Comparison of ENCODE assay signal across 1 cellular context in the genomic region with DNA sequence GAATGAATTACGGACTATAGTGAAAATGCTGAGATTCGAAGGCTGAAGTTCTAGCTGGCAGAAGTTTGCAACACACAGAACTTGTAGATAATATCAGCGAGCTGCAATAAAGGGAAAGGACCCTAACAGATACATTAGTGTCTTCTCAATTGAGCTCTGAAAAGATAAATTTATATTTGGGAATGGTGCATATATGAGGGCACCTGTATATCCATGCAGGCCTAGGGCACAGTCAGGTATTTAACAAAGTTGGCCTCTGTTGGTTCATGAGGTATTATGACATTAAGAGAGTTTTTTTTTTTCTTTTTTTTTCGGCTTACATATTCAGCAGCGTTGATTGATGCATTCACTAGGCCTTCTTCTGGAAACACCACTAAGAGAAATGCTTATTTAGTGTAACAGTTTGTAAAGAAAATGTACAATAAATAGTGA.
TF ChIP-seq lines count a peak whose summit lies in the region.

No MANE protein-coding gene starts in this region.

TF ChIP-seq in K562, 482 proteins besides CTCF, POLR2A, EP300 and RAD21 (continued from another document and continues in another):
- TF ChIP-seq, protein P1, sequence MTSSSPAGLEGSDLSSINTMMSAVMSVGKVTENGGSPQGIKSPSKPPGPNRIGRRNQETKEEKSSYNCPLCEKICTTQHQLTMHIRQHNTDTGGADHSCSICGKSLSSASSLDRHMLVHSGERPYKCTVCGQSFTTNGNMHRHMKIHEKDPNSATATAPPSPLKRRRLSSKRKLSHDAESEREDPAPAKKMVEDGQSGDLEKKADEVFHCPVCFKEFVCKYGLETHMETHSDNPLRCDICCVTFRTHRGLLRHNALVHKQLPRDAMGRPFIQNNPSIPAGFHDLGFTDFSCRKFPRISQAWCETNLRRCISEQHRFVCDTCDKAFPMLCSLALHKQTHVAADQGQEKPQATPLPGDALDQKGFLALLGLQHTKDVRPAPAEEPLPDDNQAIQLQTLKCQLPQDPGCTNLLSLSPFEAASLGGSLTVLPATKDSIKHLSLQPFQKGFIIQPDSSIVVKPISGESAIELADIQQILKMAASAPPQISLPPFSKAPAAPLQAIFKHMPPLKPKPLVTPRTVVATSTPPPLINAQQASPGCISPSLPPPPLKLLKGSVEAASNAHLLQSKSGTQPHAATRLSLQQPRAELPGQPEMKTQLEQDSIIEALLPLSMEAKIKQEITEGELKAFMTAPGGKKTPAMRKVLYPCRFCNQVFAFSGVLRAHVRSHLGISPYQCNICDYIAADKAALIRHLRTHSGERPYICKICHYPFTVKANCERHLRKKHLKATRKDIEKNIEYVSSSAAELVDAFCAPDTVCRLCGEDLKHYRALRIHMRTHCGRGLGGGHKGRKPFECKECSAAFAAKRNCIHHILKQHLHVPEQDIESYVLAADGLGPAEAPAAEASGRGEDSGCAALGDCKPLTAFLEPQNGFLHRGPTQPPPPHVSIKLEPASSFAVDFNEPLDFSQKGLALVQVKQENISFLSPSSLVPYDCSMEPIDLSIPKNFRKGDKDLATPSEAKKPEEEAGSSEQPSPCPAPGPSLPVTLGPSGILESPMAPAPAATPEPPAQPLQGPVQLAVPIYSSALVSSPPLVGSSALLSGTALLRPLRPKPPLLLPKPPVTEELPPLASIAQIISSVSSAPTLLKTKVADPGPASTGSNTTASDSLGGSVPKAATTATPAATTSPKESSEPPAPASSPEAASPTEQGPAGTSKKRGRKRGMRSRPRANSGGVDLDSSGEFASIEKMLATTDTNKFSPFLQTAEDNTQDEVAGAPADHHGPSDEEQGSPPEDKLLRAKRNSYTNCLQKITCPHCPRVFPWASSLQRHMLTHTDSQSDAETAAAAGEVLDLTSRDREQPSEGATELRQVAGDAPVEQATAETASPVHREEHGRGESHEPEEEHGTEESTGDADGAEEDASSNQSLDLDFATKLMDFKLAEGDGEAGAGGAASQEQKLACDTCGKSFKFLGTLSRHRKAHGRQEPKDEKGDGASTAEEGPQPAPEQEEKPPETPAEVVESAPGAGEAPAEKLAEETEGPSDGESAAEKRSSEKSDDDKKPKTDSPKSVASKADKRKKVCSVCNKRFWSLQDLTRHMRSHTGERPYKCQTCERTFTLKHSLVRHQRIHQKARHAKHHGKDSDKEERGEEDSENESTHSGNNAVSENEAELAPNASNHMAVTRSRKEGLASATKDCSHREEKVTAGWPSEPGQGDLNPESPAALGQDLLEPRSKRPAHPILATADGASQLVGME (CRISPR knock-in tag; IDR thresholded peaks at IDR 0.05) = no peak
- no peak for TF ChIP-seq SIRT6 (IDR thresholded peaks at IDR 0.05; ENCODE audit: low read depth, low read length)
- TF ChIP-seq ZNF197 (CRISPR knock-in tag; IDR thresholded peaks at IDR 0.05; ENCODE audit: low read depth) = no peak
- no peak for TF ChIP-seq TCF7 (IDR thresholded peaks at IDR 0.05; ENCODE audit: borderline replicate concordance)
- TF ChIP-seq MYNN (IDR thresholded peaks at IDR 0.05) = no peak
- TF ChIP-seq MYNN (CRISPR knock-in tag; IDR thresholded peaks at IDR 0.05) = no peak
- no peak for TF ChIP-seq CEBPG (CRISPR knock-in tag; IDR thresholded peaks at IDR 0.05)
- 0 out of 4 replicates have a peak, but pooled peaks have one; percentile 19 to 48 for TF ChIP-seq CEBPG (tag; conservative IDR thresholded peaks at IDR 0.05 in 1 of 2, IDR thresholded peaks at IDR 0.05 in 1 of 2)
- TF ChIP-seq RBM14 (IDR thresholded peaks at IDR 0.05; ENCODE audit: borderline replicate concordance, insufficient read depth, low read depth, low read length) = no peak
- TF ChIP-seq DNMT1 (IDR thresholded peaks at IDR 0.05) = no peak
- TF ChIP-seq TAF7 (tag; IDR thresholded peaks at IDR 0.05) = no peak
- TF ChIP-seq SIN3B (IDR thresholded peaks at IDR 0.05; ENCODE audit: low read depth) = no peak
- TF ChIP-seq SMARCA4 (IDR thresholded peaks at IDR 0.05) = peak; percentile 26; the same call in 1 of the 2 replicates
- no peak for TF ChIP-seq ZNF707 (CRISPR knock-in tag; conservative IDR thresholded peaks at IDR 0.05)
- no peak for TF ChIP-seq KHSRP (IDR thresholded peaks at IDR 0.05)
- no peak for TF ChIP-seq RBM17 (IDR thresholded peaks at IDR 0.05; ENCODE audit: borderline replicate concordance, low read depth, low read length)
- TF ChIP-seq, protein P2, sequence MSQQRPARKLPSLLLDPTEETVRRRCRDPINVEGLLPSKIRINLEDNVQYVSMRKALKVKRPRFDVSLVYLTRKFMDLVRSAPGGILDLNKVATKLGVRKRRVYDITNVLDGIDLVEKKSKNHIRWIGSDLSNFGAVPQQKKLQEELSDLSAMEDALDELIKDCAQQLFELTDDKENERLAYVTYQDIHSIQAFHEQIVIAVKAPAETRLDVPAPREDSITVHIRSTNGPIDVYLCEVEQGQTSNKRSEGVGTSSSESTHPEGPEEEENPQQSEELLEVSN (IDR thresholded peaks at IDR 0.05; ENCODE audit: borderline replicate concordance in 1 of 2, extremely low read depth in 1 of 2, insufficient read depth in 1 of 2, insufficient read length in 1 of 2, low read depth in 1 of 2, low read length in 1 of 2, poor library complexity in 1 of 2, severe bottlenecking in 1 of 2) = no peak
- peak; percentile 39 for TF ChIP-seq MEIS2 (IDR thresholded peaks at IDR 0.05; ENCODE audit: partially characterized antibody)
- TF ChIP-seq ARID2 (IDR thresholded peaks at IDR 0.05) = no peak
- no peak for TF ChIP-seq TCF7L2 (IDR thresholded peaks at IDR 0.05; ENCODE audit: low read depth, low read length)
- no peak for TF ChIP-seq MCM3 (IDR thresholded peaks at IDR 0.05)
- 0 out of 2 replicates have a peak, but pooled peaks have one; percentile 32 for TF ChIP-seq NFATC3 (IDR thresholded peaks at IDR 0.05)
- TF ChIP-seq ZNF212 (CRISPR knock-in tag; IDR thresholded peaks at IDR 0.05) = no peak
- TF ChIP-seq, protein P3, sequence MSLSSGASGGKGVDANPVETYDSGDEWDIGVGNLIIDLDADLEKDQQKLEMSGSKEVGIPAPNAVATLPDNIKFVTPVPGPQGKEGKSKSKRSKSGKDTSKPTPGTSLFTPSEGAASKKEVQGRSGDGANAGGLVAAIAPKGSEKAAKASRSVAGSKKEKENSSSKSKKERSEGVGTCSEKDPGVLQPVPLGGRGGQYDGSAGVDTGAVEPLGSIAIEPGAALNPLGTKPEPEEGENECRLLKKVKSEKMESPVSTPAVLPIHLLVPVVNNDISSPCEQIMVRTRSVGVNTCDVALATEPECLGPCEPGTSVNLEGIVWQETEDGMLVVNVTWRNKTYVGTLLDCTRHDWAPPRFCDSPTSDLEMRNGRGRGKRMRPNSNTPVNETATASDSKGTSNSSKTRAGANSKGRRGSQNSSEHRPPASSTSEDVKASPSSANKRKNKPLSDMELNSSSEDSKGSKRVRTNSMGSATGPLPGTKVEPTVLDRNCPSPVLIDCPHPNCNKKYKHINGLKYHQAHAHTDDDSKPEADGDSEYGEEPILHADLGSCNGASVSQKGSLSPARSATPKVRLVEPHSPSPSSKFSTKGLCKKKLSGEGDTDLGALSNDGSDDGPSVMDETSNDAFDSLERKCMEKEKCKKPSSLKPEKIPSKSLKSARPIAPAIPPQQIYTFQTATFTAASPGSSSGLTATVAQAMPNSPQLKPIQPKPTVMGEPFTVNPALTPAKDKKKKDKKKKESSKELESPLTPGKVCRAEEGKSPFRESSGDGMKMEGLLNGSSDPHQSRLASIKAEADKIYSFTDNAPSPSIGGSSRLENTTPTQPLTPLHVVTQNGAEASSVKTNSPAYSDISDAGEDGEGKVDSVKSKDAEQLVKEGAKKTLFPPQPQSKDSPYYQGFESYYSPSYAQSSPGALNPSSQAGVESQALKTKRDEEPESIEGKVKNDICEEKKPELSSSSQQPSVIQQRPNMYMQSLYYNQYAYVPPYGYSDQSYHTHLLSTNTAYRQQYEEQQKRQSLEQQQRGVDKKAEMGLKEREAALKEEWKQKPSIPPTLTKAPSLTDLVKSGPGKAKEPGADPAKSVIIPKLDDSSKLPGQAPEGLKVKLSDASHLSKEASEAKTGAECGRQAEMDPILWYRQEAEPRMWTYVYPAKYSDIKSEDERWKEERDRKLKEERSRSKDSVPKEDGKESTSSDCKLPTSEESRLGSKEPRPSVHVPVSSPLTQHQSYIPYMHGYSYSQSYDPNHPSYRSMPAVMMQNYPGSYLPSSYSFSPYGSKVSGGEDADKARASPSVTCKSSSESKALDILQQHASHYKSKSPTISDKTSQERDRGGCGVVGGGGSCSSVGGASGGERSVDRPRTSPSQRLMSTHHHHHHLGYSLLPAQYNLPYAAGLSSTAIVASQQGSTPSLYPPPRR (CRISPR knock-in tag; IDR thresholded peaks at IDR 0.05; ENCODE audit: borderline replicate concordance) = no peak
- TF ChIP-seq RBM39 (optimal IDR thresholded peaks at IDR 0.05; ENCODE audit: low read depth, low read length) = no peak
- peak; percentile 49 for TF ChIP-seq CEBPB (tag; IDR thresholded peaks at IDR 0.05)
- TF ChIP-seq JUND (IDR thresholded peaks at IDR 0.05; ENCODE audit: borderline replicate concordance, low read depth, low read length) = no peak
- no peak for TF ChIP-seq JUND (tag; IDR thresholded peaks at IDR 0.05; ENCODE audit: borderline replicate concordance, low read depth, low read length)
- TF ChIP-seq ZNF41 (CRISPR knock-in tag; conservative IDR thresholded peaks at IDR 0.05) = no peak
- no peak for TF ChIP-seq NCOA1 (IDR thresholded peaks at IDR 0.05; ENCODE audit: low read depth)
- TF ChIP-seq, protein P4, sequence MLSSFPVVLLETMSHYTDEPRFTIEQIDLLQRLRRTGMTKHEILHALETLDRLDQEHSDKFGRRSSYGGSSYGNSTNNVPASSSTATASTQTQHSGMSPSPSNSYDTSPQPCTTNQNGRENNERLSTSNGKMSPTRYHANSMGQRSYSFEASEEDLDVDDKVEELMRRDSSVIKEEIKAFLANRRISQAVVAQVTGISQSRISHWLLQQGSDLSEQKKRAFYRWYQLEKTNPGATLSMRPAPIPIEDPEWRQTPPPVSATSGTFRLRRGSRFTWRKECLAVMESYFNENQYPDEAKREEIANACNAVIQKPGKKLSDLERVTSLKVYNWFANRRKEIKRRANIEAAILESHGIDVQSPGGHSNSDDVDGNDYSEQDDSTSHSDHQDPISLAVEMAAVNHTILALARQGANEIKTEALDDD (IDR thresholded peaks at IDR 0.05) = no peak
- TF ChIP-seq, protein P5, sequence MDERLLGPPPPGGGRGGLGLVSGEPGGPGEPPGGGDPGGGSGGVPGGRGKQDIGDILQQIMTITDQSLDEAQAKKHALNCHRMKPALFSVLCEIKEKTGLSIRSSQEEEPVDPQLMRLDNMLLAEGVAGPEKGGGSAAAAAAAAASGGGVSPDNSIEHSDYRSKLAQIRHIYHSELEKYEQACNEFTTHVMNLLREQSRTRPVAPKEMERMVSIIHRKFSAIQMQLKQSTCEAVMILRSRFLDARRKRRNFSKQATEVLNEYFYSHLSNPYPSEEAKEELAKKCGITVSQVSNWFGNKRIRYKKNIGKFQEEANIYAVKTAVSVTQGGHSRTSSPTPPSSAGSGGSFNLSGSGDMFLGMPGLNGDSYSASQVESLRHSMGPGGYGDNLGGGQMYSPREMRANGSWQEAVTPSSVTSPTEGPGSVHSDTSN (CRISPR knock-in tag; IDR thresholded peaks at IDR 0.05; ENCODE audit: low read depth) = no peak
- TF ChIP-seq, protein P5 (tag; conservative IDR thresholded peaks at IDR 0.05; ENCODE audit: low read depth) = peak; percentile 50
- no peak for TF ChIP-seq SMARCC2 (IDR thresholded peaks at IDR 0.05; ENCODE audit: low read depth)
- 0 out of 4 replicates have a peak, but pooled peaks of 1 of the 2 experiments have one; percentile 10 for TF ChIP-seq HDAC1 (IDR thresholded peaks at IDR 0.05)
- TF ChIP-seq PTBP1 (IDR thresholded peaks at IDR 0.05; ENCODE audit: low read depth, low read length) = no peak
- TF ChIP-seq KLF10 (CRISPR knock-in tag; IDR thresholded peaks at IDR 0.05) = no peak
- TF ChIP-seq ZNF24 (IDR thresholded peaks at IDR 0.05) = no peak
- TF ChIP-seq, protein P6, sequence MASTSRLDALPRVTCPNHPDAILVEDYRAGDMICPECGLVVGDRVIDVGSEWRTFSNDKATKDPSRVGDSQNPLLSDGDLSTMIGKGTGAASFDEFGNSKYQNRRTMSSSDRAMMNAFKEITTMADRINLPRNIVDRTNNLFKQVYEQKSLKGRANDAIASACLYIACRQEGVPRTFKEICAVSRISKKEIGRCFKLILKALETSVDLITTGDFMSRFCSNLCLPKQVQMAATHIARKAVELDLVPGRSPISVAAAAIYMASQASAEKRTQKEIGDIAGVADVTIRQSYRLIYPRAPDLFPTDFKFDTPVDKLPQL (IDR thresholded peaks at IDR 0.05; ENCODE audit: extremely low read depth, insufficient read length) = no peak
- peak; percentile 44; the same call in 1 of the 2 replicates for TF ChIP-seq PHF21A (IDR thresholded peaks at IDR 0.05; ENCODE audit: borderline replicate concordance, low read depth)
- no peak for TF ChIP-seq NR2F6 (CRISPR knock-in tag; IDR thresholded peaks at IDR 0.05)
- TF ChIP-seq, protein P7, sequence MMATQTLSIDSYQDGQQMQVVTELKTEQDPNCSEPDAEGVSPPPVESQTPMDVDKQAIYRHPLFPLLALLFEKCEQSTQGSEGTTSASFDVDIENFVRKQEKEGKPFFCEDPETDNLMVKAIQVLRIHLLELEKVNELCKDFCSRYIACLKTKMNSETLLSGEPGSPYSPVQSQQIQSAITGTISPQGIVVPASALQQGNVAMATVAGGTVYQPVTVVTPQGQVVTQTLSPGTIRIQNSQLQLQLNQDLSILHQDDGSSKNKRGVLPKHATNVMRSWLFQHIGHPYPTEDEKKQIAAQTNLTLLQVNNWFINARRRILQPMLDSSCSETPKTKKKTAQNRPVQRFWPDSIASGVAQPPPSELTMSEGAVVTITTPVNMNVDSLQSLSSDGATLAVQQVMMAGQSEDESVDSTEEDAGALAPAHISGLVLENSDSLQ (IDR thresholded peaks at IDR 0.05) = peak; percentile 43; the same call in 1 of the 2 replicates
- TF ChIP-seq NCOR1 (IDR thresholded peaks at IDR 0.05) = no peak
- no peak for TF ChIP-seq ZNF644 (tag; IDR thresholded peaks at IDR 0.05; ENCODE audit: low read depth)
- TF ChIP-seq MED1 (CRISPR knock-in tag; IDR thresholded peaks at IDR 0.05; ENCODE audit: borderline replicate concordance) = no peak
- peak; percentile 58; the same call in 1 of the 2 replicates for TF ChIP-seq ZNF384 (IDR thresholded peaks at IDR 0.05; ENCODE audit: low read depth, low read length)
- TF ChIP-seq, protein P8, sequence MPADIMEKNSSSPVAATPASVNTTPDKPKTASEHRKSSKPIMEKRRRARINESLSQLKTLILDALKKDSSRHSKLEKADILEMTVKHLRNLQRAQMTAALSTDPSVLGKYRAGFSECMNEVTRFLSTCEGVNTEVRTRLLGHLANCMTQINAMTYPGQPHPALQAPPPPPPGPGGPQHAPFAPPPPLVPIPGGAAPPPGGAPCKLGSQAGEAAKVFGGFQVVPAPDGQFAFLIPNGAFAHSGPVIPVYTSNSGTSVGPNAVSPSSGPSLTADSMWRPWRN (IDR thresholded peaks at IDR 0.05; ENCODE audit: low read depth) = no peak
- no peak for TF ChIP-seq CHD4 (IDR thresholded peaks at IDR 0.05; ENCODE audit: insufficient read depth, insufficient replicate concordance, low read depth, low read length, poor library complexity, severe bottlenecking)
